In genomic region chr14:23865502-23865901, GRCh38 we compare ENCODE assay signal across 26 cellular contexts.
DNase-seq lines count a peak whose midpoint lies in the region; ATAC-seq and TF ChIP-seq lines count a peak whose summit lies in the region.
"Had no signal": no experiment of that assay in that cellular context is flagged by ENCODE, and none has a peak within 500 bp of the region (broad histone marks: within the 10 kb centered on the region; RNA-seq: fewer than 3 reads in every experiment).

No MANE protein-coding gene starts in this region.

- peaks cover 23% of the 10 kb centered on the region for H3K4me1 ChIP-seq in SJCRH30
- H3K4me1 ChIP-seq in osteoblast (ENCODE audit: insufficient read depth, low read length) = no peaks in the 10 kb centered on the region
- H3K4me1 ChIP-seq in hepatocyte (ENCODE audit: insufficient read depth) = no peaks in the 10 kb centered on the region
- H3K4me1 ChIP-seq: BE2C, right lobe of liver had no signal

- H3K79me2 ChIP-seq in osteoblast (ENCODE audit: insufficient read depth, low read length) (no peaks in the 10 kb centered on the region), hepatocyte (no peaks in the 10 kb centered on the region)

- TF ChIP-seq CTCF in osteoblast (IDR thresholded peaks at IDR 0.05; ENCODE audit: extremely low read depth, low read depth, low read length) (no peak), hepatocyte (IDR thresholded peaks at IDR 0.05; ENCODE audit: poor library complexity) (no peak)

- H3K4me3 ChIP-seq in SJCRH30 = no peak overlapping the region
- H3K4me3 ChIP-seq in osteoblast (ENCODE audit: insufficient read depth, low read length) = no peak overlapping the region
- no peak overlapping the region for H3K4me3 ChIP-seq in hepatocyte
- H3K4me3 ChIP-seq: adrenal gland, cardiac muscle cell, heart left ventricle, K562, right lobe of liver had no signal

- peak; percentile 38 for DNase-seq in DMS 273 (lab: John Stamatoyannopoulos, UW; ENCODE audit: unreplicated experiment)
- DNase-seq in DMS 273 treated with DMSO at 0.1 percent for 48 hours (lab: John Stamatoyannopoulos, UW) = no peak
- peak; percentile 31 for DNase-seq in NCI-H2029 treated with DMSO at 0.1 percent for 48 hours (lab: John Stamatoyannopoulos, UW)
- DNase-seq in SJCRH30 = peak in 1 of 2 experiments; percentile 28
- peak; percentile 29 for DNase-seq in osteoblast (ENCODE audit: insufficient read length, low spot score, missing footprints)
- no peak for DNase-seq in hepatocyte (ENCODE audit: low spot score)
- no peak for DNase-seq in ACHN
- DNase-seq: activated CD8-positive, alpha-beta memory T cell treated with anti-CD3 and anti-CD28 coated beads for 24 hours; activated T-cell treated with anti-CD3 and anti-CD28 coated beads, Interleukin-2, amount 50 U/mL, for 24 hours; adrenal gland; BE2C; COR-L47; GDM1; H9; heart left ventricle; left colon; naive thymus-derived CD8-positive, alpha-beta T cell; NCI-H187; NCI-H526 treated with DMSO at 0.1 percent for 48 hours; right lobe of liver; stimulated activated CD4-positive, alpha-beta T cell treated with anti-CD3 and anti-CD28 coated beads, Interleukin-15, amount 100 ng/mL, for 24 hours; T-helper 1 cell had no signal

- no peaks in the 10 kb centered on the region for H3K36me3 ChIP-seq in SJCRH30
- H3K36me3 ChIP-seq in osteoblast (ENCODE audit: insufficient read depth, low read length) = no peaks in the 10 kb centered on the region
- no peaks in the 10 kb centered on the region for H3K36me3 ChIP-seq in hepatocyte (replicated peaks; ENCODE audit: insufficient read depth, low read depth)
- H3K36me3 ChIP-seq: adrenal gland, BE2C, cardiac muscle cell, heart left ventricle, right lobe of liver had no signal

- H2AFZ ChIP-seq in osteoblast (ENCODE audit: low read length) (no peak overlapping the region), hepatocyte (no peak overlapping the region)

- H3K4me2 ChIP-seq in osteoblast (ENCODE audit: insufficient read depth, low read length) (no peak overlapping the region), hepatocyte (no peak overlapping the region)

- H3K27ac ChIP-seq in SJCRH30 = peak overlapping the region; percentile 55
- no peak overlapping the region for H3K27ac ChIP-seq in osteoblast (ENCODE audit: low read depth, low read length)
- H3K27ac ChIP-seq in hepatocyte = no peak overlapping the region
- H3K27ac ChIP-seq: 22Rv1, adrenal gland, cardiac muscle cell, heart left ventricle, right lobe of liver had no signal

- in situ Hi-C loops in ACHN (cut with HindIII; ENCODE audit: low pct_ligation_motif_present, low pct_unique_long_range_greater_than_20kb, low sequenced_read_pairs) = no loop called here

- ATAC-seq in GM19397 (IDR thresholded peaks at IDR 0.05; ENCODE audit: unreplicated experiment) = no peak
- ATAC-seq: K562; left colon; naive thymus-derived CD8-positive, alpha-beta T cell had no signal

- WGBS in hepatocyte (ENCODE audit: low lambda C conversion rate, missing lambda C conversion rate) = 53% methylated on average over 2 of the region's 2 CpGs

- H3K9me2 ChIP-seq in hepatocyte (replicated peaks; ENCODE audit: insufficient read depth) = no peaks in the 10 kb centered on the region

- H4K20me1 ChIP-seq in osteoblast (ENCODE audit: insufficient read depth, low read length) (no peaks in the 10 kb centered on the region), hepatocyte (ENCODE audit: insufficient read depth, poor library complexity, severe bottlenecking) (no peaks in the 10 kb centered on the region)

- H3K27me3 ChIP-seq in SJCRH30 (no peaks in the 10 kb centered on the region; the same call in 1 of the 2 replicates), osteoblast (ENCODE audit: insufficient read depth, low read length) (peaks cover under 1% of the 10 kb centered on the region), hepatocyte (no peaks in the 10 kb centered on the region)
- H3K27me3 ChIP-seq: adrenal gland, BE2C, cardiac muscle cell, heart left ventricle, right lobe of liver had no signal

- H3K9me3 ChIP-seq in SJCRH30 (replicated peaks) (0 out of 2 replicates have a peak, but pooled peaks cover 3% of the 10 kb centered on the region), osteoblast (ENCODE audit: low read depth, low read length) (no peaks in the 10 kb centered on the region), hepatocyte (ENCODE audit: low read depth) (no peaks in the 10 kb centered on the region)
- H3K9me3 ChIP-seq: adrenal gland, BE2C, heart left ventricle, right lobe of liver had no signal

Comparison
In these comparisons a context has a peak if more than half of its experiments do, and no peak if none do; other contexts are left out.
1. DNase-seq: peak in DMS 273 (single experiment), NCI-H2029 treated with DMSO at 0.1 percent for 48 hours (single experiment) and osteoblast (single experiment); none in DMS 273 treated with DMSO at 0.1 percent for 48 hours (single experiment), hepatocyte (single experiment) and ACHN (single experiment).